33 cellular contexts compared by ENCODE assay signal in genomic region chr20:55469074-55469473, GRCh38.
"Had no signal": no experiment of that assay in that cellular context is flagged by ENCODE, and none has a peak within 500 bp of the region (broad histone marks: within the 10 kb centered on the region; RNA-seq: fewer than 3 reads in every experiment).

No MANE protein-coding gene starts in this region.

- ATAC-seq: activated CD4-positive, alpha-beta T cell treated with anti-CD3 and anti-CD28 coated beads for 36 hours; activated CD4-positive, CD25-positive, alpha-beta regulatory T cell treated with anti-CD3 and anti-CD28 coated beads, Interleukin-2, amount 50 U/mL, for 24 hours; activated CD8-positive, alpha-beta memory T cell treated with anti-CD3 and anti-CD28 coated beads, Interleukin-2, amount 10 ng/mL, durations not matched to agents 7 days and 5 days; activated CD8-positive, alpha-beta T cell treated with anti-CD3 and anti-CD28 coated beads, Interleukin-2, amount 10 ng/mL, durations not matched to agents 7 days and 5 days; activated naive CD8-positive, alpha-beta T cell treated with anti-CD3 and anti-CD28 coated beads, Interleukin-2, amount 50 U/mL, for 24 hours; WTC11 had no signal

- H3K4me3 ChIP-seq: ascending aorta, cardiac muscle cell had no signal

- FAIRE-seq: bronchial epithelial cell, TTC549 had no signal

- H3K9me3 ChIP-seq: ascending aorta had no signal

- DNase-seq: activated CD4-positive, alpha-beta memory T cell treated with anti-CD3 and anti-CD28 coated beads, Interleukin-2, amount 10 ng/mL, durations not matched to agents 7 days and 5 days; activated CD4-positive, alpha-beta T cell treated with anti-CD3 and anti-CD28 coated beads for 1 hour; activated CD4-positive, alpha-beta T cell treated with anti-CD3 and anti-CD28 coated beads for 36 hours; activated CD4-positive, alpha-beta T cell treated with anti-CD3 and anti-CD28 coated beads for 48 hours; activated CD4-positive, alpha-beta T cell treated with anti-CD3 and anti-CD28 coated beads, Interleukin-2, amount 10 ng/mL, durations not matched to agents 7 days and 5 days; activated CD4-positive, alpha-beta T cell treated with anti-CD3 and anti-CD28 coated beads, Interleukin-2, amount 50 U/mL, for 48 hours; activated CD4-positive, CD25-positive, alpha-beta regulatory T cell; activated CD8-positive, alpha-beta memory T cell treated with anti-CD3 and anti-CD28 coated beads for 24 hours; activated CD8-positive, alpha-beta memory T cell treated with anti-CD3 and anti-CD28 coated beads, Interleukin-2, amount 10 ng/mL, durations not matched to agents 7 days and 5 days; activated CD8-positive, alpha-beta memory T cell treated with anti-CD3 and anti-CD28 coated beads, Interleukin-2, amount 50 U/mL, for 48 hours; activated CD8-positive, alpha-beta T cell treated with anti-CD3 and anti-CD28 coated beads, Interleukin-2, amount 10 ng/mL, durations not matched to agents 7 days and 5 days; activated effector memory CD4-positive, alpha-beta T cell treated with Interleukin-2 at 50 U/mL for 16 hours; activated gamma-delta T cell; activated naive CD4-positive, alpha-beta T cell treated with anti-CD3 and anti-CD28 coated beads, Interleukin-2, amount 10 ng/mL, durations not matched to agents 7 days and 5 days; activated naive CD4-positive, alpha-beta T cell treated with Interleukin-2 at 50 U/mL for 16 hours; activated naive CD8-positive, alpha-beta T cell treated with anti-CD3 and anti-CD28 coated beads, Interleukin-2, amount 10 ng/mL, durations not matched to agents 7 days and 5 days; activated naive CD8-positive, alpha-beta T cell treated with anti-CD3 and anti-CD28 coated beads, Interleukin-2, amount 50 U/mL, for 24 hours; activated T-cell treated with anti-CD3 and anti-CD28 coated beads, Interleukin-2, amount 50 U/mL, for 24 hours; activated T-cell treated with anti-CD3 and anti-CD28 coated beads, Interleukin-2, amount 50 U/mL, for 48 hours; amygdala; anterior cingulate cortex; caudate nucleus; cerebellar nuclear complex; T-helper 1 cell; T-helper 2 cell; T-helper 9 cell had no signal

- H3K4me1 ChIP-seq: ascending aorta had no signal

- H3K27ac ChIP-seq: ascending aorta, cardiac muscle cell, VCaP had no signal

- H3K36me3 ChIP-seq: ascending aorta, cardiac muscle cell had no signal

- H3K27me3 ChIP-seq: ascending aorta, cardiac muscle cell had no signal
